Comparison of ENCODE assay signal across 9 cellular contexts in the genomic region with DNA sequence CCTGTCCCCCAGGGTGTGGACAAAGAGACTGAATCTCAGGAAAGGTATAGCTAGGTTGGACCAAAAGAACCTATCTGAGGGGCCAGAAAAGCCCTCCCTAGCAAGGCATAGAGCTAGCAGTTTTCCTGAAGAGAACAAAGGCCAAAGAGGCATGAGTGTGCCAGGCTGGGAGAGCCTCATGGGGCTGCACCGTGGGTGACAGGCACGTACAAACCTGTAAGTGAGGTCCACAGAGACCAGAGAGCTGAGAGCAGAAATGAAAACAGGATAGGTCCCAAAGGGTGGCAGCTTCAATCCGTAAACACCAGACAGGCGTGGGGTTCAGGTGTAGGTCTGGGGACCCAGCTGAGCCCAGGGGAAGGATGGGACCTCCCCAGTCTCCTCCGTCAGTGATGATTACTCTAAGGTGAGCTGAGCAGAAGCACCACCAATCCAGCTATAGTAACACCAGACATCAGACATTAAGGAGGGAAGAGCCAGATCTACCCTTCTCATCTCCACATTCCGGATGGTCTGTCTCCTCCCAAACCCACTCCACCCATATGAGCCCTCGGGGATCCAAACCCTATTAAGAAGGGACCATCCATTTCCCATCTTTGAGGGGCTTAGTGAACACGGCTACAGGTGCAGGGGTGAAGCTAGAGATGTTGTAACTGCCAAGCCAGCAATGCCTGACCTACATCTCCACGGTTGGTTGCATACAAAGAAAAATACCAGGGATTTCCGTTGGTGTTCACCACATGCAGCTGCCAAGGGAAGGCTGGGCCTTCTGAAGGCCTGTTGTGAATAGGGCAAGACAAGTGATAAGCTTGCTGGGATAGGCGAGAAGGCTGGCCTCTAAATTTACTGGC. TPM values are rescaled to one million over a fixed set of nuclear protein-coding genes. Genes with fewer than 3 reads are reported as not detected.
DNase-seq lines count a peak whose midpoint lies in the region; ATAC-seq lines count a peak whose summit lies in the region.
"Had no signal": no experiment of that assay in that cellular context is flagged by ENCODE, and none has a peak within 500 bp of the region (broad histone marks: within the 10 kb centered on the region; RNA-seq: fewer than 3 reads in every experiment).

No MANE protein-coding gene starts in this region.

- intact Hi-C loops in head of caudate nucleus (cut with DNase I), result no loop called here

- CTCF ChIA-PET in activated CD8-positive, alpha-beta memory T cell treated with anti-CD3 and anti-CD28 coated beads, Interleukin-2, amount 10 ng/mL, durations not matched to agents 7 days and 5 days (lab: Charles Lee), result interaction anchor here (1.3 to 5.5 kb wide), 9 partner anchors 9 to 72 kb away, joined by 3 to 39 read pairs (median 6); partner anchors contain the start of gene BCL2L1

- DNase-seq in activated CD8-positive, alpha-beta memory T cell treated with anti-CD3 and anti-CD28 coated beads, Interleukin-2, amount 10 ng/mL, durations not matched to agents 7 days and 5 days, result no peak
- no peak for DNase-seq in activated CD8-positive, alpha-beta memory T cell treated with anti-CD3 and anti-CD28 coated beads, Interleukin-2, amount 50 U/mL, for 4 hours
- DNase-seq in LHCN-M2 (ENCODE audit: low read depth) (peak; percentile 70), head of caudate nucleus (no peak), NCI-H524 treated with DMSO at 0.1 percent for 48 hours (lab: John Stamatoyannopoulos, UW) (no peak)
- DNase-seq in central memory CD8-positive, alpha-beta T cell (ENCODE audit: low spot score in 2 of 2), result no peak
- no peak for DNase-seq in stimulated activated naive CD8-positive, alpha-beta T cell treated with anti-CD3 and anti-CD28 coated beads, Interleukin-15, amount 100 ng/mL, for 72 hours
- DNase-seq in effector CD8-positive, alpha-beta T cell (lab: John Stamatoyannopoulos, UW), result no peak

- H3K36me3 Mint-ChIP-seq in activated CD8-positive, alpha-beta memory T cell treated with anti-CD3 and anti-CD28 coated beads, Interleukin-2, amount 10 ng/mL, durations not matched to agents 7 days and 5 days, result peaks cover 58% of the 10 kb centered on the region
- peaks cover 18% of the 10 kb centered on the region for H3K36me3 Mint-ChIP-seq in central memory CD8-positive, alpha-beta T cell (ENCODE audit: insufficient read depth)

- peak overlapping the region; percentile 71 for H3K27ac Mint-ChIP-seq in activated CD8-positive, alpha-beta memory T cell treated with anti-CD3 and anti-CD28 coated beads, Interleukin-2, amount 10 ng/mL, durations not matched to agents 7 days and 5 days
- peak overlapping the region; percentile 84 for H3K27ac Mint-ChIP-seq in central memory CD8-positive, alpha-beta T cell (ENCODE audit: low read depth)
- H3K27ac Mint-ChIP-seq in stimulated activated naive CD8-positive, alpha-beta T cell treated with anti-CD3 and anti-CD28 coated beads, Interleukin-15, amount 100 ng/mL, for 72 hours, result peak overlapping the region; percentile 79 to 88

- H3K27me3 Mint-ChIP-seq in activated CD8-positive, alpha-beta memory T cell treated with anti-CD3 and anti-CD28 coated beads, Interleukin-2, amount 10 ng/mL, durations not matched to agents 7 days and 5 days, result no peaks in the 10 kb centered on the region
- no peaks in the 10 kb centered on the region for H3K27me3 Mint-ChIP-seq in central memory CD8-positive, alpha-beta T cell
- H3K27me3 Mint-ChIP-seq in stimulated activated naive CD8-positive, alpha-beta T cell treated with anti-CD3 and anti-CD28 coated beads, Interleukin-15, amount 100 ng/mL, for 72 hours, result no peaks in the 10 kb centered on the region

- no peak overlapping the region for H3K4me3 Mint-ChIP-seq in activated CD8-positive, alpha-beta memory T cell treated with anti-CD3 and anti-CD28 coated beads, Interleukin-2, amount 10 ng/mL, durations not matched to agents 7 days and 5 days
- peak overlapping the region; percentile 36 for H3K4me3 Mint-ChIP-seq in central memory CD8-positive, alpha-beta T cell
- H3K4me3 Mint-ChIP-seq in stimulated activated naive CD8-positive, alpha-beta T cell treated with anti-CD3 and anti-CD28 coated beads, Interleukin-15, amount 100 ng/mL, for 72 hours, result peak overlapping the region; percentile 33 to 44

- no peaks in the 10 kb centered on the region for H3K9me3 Mint-ChIP-seq in activated CD8-positive, alpha-beta memory T cell treated with anti-CD3 and anti-CD28 coated beads, Interleukin-2, amount 10 ng/mL, durations not matched to agents 7 days and 5 days (ENCODE audit: low read depth)
- H3K9me3 Mint-ChIP-seq in central memory CD8-positive, alpha-beta T cell, result no peaks in the 10 kb centered on the region
- H3K9me3 Mint-ChIP-seq in stimulated activated naive CD8-positive, alpha-beta T cell treated with anti-CD3 and anti-CD28 coated beads, Interleukin-15, amount 100 ng/mL, for 72 hours, result no peaks in the 10 kb centered on the region

- H3K4me1 Mint-ChIP-seq in activated CD8-positive, alpha-beta memory T cell treated with anti-CD3 and anti-CD28 coated beads, Interleukin-2, amount 10 ng/mL, durations not matched to agents 7 days and 5 days, result peaks cover 74% of the 10 kb centered on the region
- peaks cover 81% of the 10 kb centered on the region for H3K4me1 Mint-ChIP-seq in central memory CD8-positive, alpha-beta T cell
- peaks cover 100% of the 10 kb centered on the region for H3K4me1 Mint-ChIP-seq in stimulated activated naive CD8-positive, alpha-beta T cell treated with anti-CD3 and anti-CD28 coated beads, Interleukin-15, amount 100 ng/mL, for 72 hours

- ATAC-seq in activated CD8-positive, alpha-beta memory T cell treated with anti-CD3 and anti-CD28 coated beads, Interleukin-2, amount 10 ng/mL, durations not matched to agents 7 days and 5 days, result peak; percentile 20
- peak; percentile 56 for ATAC-seq in central memory CD8-positive, alpha-beta T cell (replicated peaks; ENCODE audit: extremely low read depth, poor library complexity, severe bottlenecking)
- ATAC-seq in stimulated activated naive CD8-positive, alpha-beta T cell treated with anti-CD3 and anti-CD28 coated beads, Interleukin-15, amount 100 ng/mL, for 72 hours, result peak; percentile 39

RNA-seq across cellular contexts. Expression of gene BCL2L1, which starts 38.3 kb away (rescaled TPM):
- 100 to 1,000 TPM in 1 of 2 experiments, 10 to 100 TPM in 1; 69.8 to 121 TPM for total RNA-seq in activated CD8-positive, alpha-beta memory T cell treated with anti-CD3 and anti-CD28 coated beads, Interleukin-2, amount 10 ng/mL, durations not matched to agents 7 days and 5 days
- total RNA-seq in LHCN-M2 (2014; rRNA removed), result 328 and 368 TPM in 2 replicates
- polyA plus RNA-seq in LHCN-M2 (2012), result 240 TPM

RNA-seq across cellular contexts. Expression of gene COX4I2, which starts 46.7 kb away (rescaled TPM):
- not detected for total RNA-seq in activated CD8-positive, alpha-beta memory T cell treated with anti-CD3 and anti-CD28 coated beads, Interleukin-2, amount 10 ng/mL, durations not matched to agents 7 days and 5 days
- total RNA-seq in LHCN-M2 (2014; rRNA removed), result not detected in 2 replicates
- polyA plus RNA-seq in LHCN-M2 (2012), result not detected
- total RNA-seq: NCI-H460 had no signal

RNA-seq across cellular contexts. Expression of gene TPX2, which starts 54.7 kb away (rescaled TPM):
- 100 to 1,000 TPM; 148 to 159 TPM for total RNA-seq in activated CD8-positive, alpha-beta memory T cell treated with anti-CD3 and anti-CD28 coated beads, Interleukin-2, amount 10 ng/mL, durations not matched to agents 7 days and 5 days
- 188 and 191 TPM in 2 replicates for total RNA-seq in LHCN-M2 (2014; rRNA removed)
- polyA plus RNA-seq in LHCN-M2 (2012), result 62.4 TPM
